Comparison of ENCODE assay signal across 13 cellular contexts in genomic region chr5:135028791-135029467, GRCh38. TPM values are rescaled to one million over a fixed set of nuclear protein-coding genes. Genes with fewer than 3 reads are reported as not detected.
DNase-seq lines count a peak whose midpoint lies in the region; ATAC-seq and TF ChIP-seq lines count a peak whose summit lies in the region.
"Had no signal": no experiment of that assay in that cellular context is flagged by ENCODE, and none has a peak within 500 bp of the region (broad histone marks: within the 10 kb centered on the region; RNA-seq: fewer than 3 reads in every experiment).

No MANE protein-coding gene starts in this region.

- H3K14ac ChIP-seq in H9 (ENCODE audit: insufficient read depth, low read length), result no peak overlapping the region

- no peak overlapping the region for H2BK12ac ChIP-seq in H9 (ENCODE audit: insufficient read length, low read depth, low read length)

- H3K36me3 Mint-ChIP-seq in H9 (ENCODE audit: insufficient read depth in 1 of 3, low read depth in 3 of 3) (no peaks in the 10 kb centered on the region; a peak in 1 of 7 replicates), nephron progenitor cell (ENCODE audit: low read depth) (no peaks in the 10 kb centered on the region)

- no CpG with 5 or more reads among the region's 62 CpGs for WGBS in H9 (ENCODE audit: extremely low coverage, insufficient read length, low lambda C conversion rate)

- no peak overlapping the region for H4K8ac ChIP-seq in H9 (replicated peaks; ENCODE audit: insufficient read length, low read depth, low read length)

- peak overlapping the region; percentile 91 for H3K4me3 ChIP-seq in RWPE2 (ENCODE audit: severe bottlenecking)
- H3K4me3 ChIP-seq in fibroblast of villous mesenchyme (ENCODE audit: low read depth, low read length), result peak overlapping the region; percentile 15
- H3K4me3 ChIP-seq: ascending aorta, mucosa of descending colon had no signal

- H3K56ac ChIP-seq in H9 (ENCODE audit: insufficient read length, low read depth, low read length), result no peak overlapping the region

- no peak overlapping the region for H3K18ac ChIP-seq in H9 (ENCODE audit: insufficient read length, low read depth, low read length)

- no peak overlapping the region for H2AK5ac ChIP-seq in H9 (ENCODE audit: insufficient read length, low read length)

- H3K23ac ChIP-seq in H9 (ENCODE audit: insufficient read length, low read depth, low read length), result no peak overlapping the region

- no peaks in the 10 kb centered on the region for H3K4me1 ChIP-seq in H9 (ENCODE audit: insufficient read depth, low read length)
- H3K4me1 ChIP-seq in RWPE2 (ENCODE audit: insufficient read depth, poor library complexity, severe bottlenecking), result peaks cover 32% of the 10 kb centered on the region

- H3T11ph ChIP-seq in H9 (ENCODE audit: low read length), result no peak overlapping the region

- peak; percentile 78 for DNase-seq in H9
- peak; percentile 83 for DNase-seq in RWPE2 (ENCODE audit: low spot score)
- peak; percentile 63 for DNase-seq in fibroblast of villous mesenchyme (ENCODE audit: low read depth)
- DNase-seq in nephron progenitor cell, result no peak
- DNase-seq in GM20000 (ENCODE audit: low spot score), result no peak
- DNase-seq in SIG-M5 (lab: John Stamatoyannopoulos, UW), result no peak
- DNase-seq in AML-193 (lab: John Stamatoyannopoulos, UW), result no peak
- DNase-seq: activated CD8-positive, alpha-beta memory T cell treated with anti-CD3 and anti-CD28 coated beads, Interleukin-2, amount 50 U/mL, for 4 hours; effector memory CD8-positive, alpha-beta T cell; mucosa of descending colon; OCI-M1 had no signal

- no peaks in the 10 kb centered on the region for H3K79me1 ChIP-seq in H9 (ENCODE audit: insufficient read depth, low read depth, low read length, poor library complexity, severe bottlenecking)

- H2BK120ac ChIP-seq in H9 (ENCODE audit: low read depth, low read length, poor library complexity, severe bottlenecking), result no peak overlapping the region

- H3K79me2 ChIP-seq in H9 (ENCODE audit: insufficient read depth, low read length), result no peaks in the 10 kb centered on the region

- no peak overlapping the region for H3K9ac ChIP-seq in H9 (ENCODE audit: extremely low read depth, insufficient read length, low read length)

- H3K27me3 Mint-ChIP-seq in H9 (ENCODE audit: low read depth), result peaks cover 97% of the 10 kb centered on the region
- H3K27me3 Mint-ChIP-seq in nephron progenitor cell (ENCODE audit: low read depth, poor library complexity), result peaks cover 96% of the 10 kb centered on the region

- peaks cover 0 to 10% of the 10 kb centered on the region in 2 experiments; a peak in 2 of 5 replicates for H3K9me3 Mint-ChIP-seq in H9
- peaks cover 3% of the 10 kb centered on the region for H3K9me3 Mint-ChIP-seq in nephron progenitor cell
- H3K9me3 Mint-ChIP-seq: effector memory CD8-positive, alpha-beta T cell had no signal

- H3K27ac ChIP-seq in H9 (ENCODE audit: insufficient read length, low read depth, low read length) (no peak overlapping the region), RWPE2 (ENCODE audit: poor library complexity, severe bottlenecking) (peak overlapping the region; percentile 85)
- H3K27ac ChIP-seq: ascending aorta had no signal

- H2BK15ac ChIP-seq in H9 (ENCODE audit: low read depth, low read length), result no peak overlapping the region

- no peak overlapping the region for H2BK20ac ChIP-seq in H9 (ENCODE audit: low read depth, low read length, poor library complexity, severe bottlenecking)

- peaks cover 84% of the 10 kb centered on the region for H3K27me3 ChIP-seq in H9 (ENCODE audit: insufficient read depth, low read length)
- H3K27me3 ChIP-seq in RWPE2 (ENCODE audit: insufficient read depth, poor library complexity, severe bottlenecking), result no peaks in the 10 kb centered on the region

- no peak overlapping the region for H2BK5ac ChIP-seq in H9 (ENCODE audit: insufficient read length, low read length)

- peak; percentile 4; the same call in 1 of the 3 replicates for ATAC-seq in RWPE2 (ENCODE audit: low read depth)
- ATAC-seq in GM18907 (IDR thresholded peaks at IDR 0.05; ENCODE audit: unreplicated experiment), result no peak
- ATAC-seq: effector memory CD8-positive, alpha-beta T cell; mucosa of descending colon had no signal

- H3K4me3 Mint-ChIP-seq in H9 (peak overlapping the region; percentile 49 to 81), nephron progenitor cell (peak overlapping the region; percentile 63)
- H3K4me3 Mint-ChIP-seq: effector memory CD8-positive, alpha-beta T cell had no signal

- H3K4ac ChIP-seq in H9 (ENCODE audit: low read depth, low read length), result no peak overlapping the region

- peaks cover 14 to 46% of the 10 kb centered on the region in 2 experiments for H3K4me1 Mint-ChIP-seq in H9
- peaks cover 55% of the 10 kb centered on the region for H3K4me1 Mint-ChIP-seq in nephron progenitor cell

- peaks cover 6% of the 10 kb centered on the region for H3K23me2 ChIP-seq in H9 (ENCODE audit: insufficient read length, low read depth, low read length, poor library complexity, severe bottlenecking)

- no peak for TF ChIP-seq CTCF in H9 (conservative IDR thresholded peaks at IDR 0.05)
- TF ChIP-seq CTCF in RWPE2 (IDR thresholded peaks at IDR 0.05; ENCODE audit: poor library complexity, severe bottlenecking), result no peak
- TF ChIP-seq CTCF in fibroblast of villous mesenchyme (IDR thresholded peaks at IDR 0.05; ENCODE audit: insufficient read depth, low read depth, low read length), result no peak
- TF ChIP-seq CTCF in nephron progenitor cell (IDR thresholded peaks at IDR 0.05), result no peak
- TF ChIP-seq CTCF in GM20000 (IDR thresholded peaks at IDR 0.05; ENCODE audit: extremely low read depth, missing control alignments), result no peak

- H4K5ac ChIP-seq in H9 (ENCODE audit: insufficient read length, low read depth, low read length), result no peak overlapping the region

- peak overlapping the region; percentile 16 for H3K4me2 ChIP-seq in H9 (ENCODE audit: insufficient read depth, insufficient read length, low read length)

- no peak overlapping the region for H4K91ac ChIP-seq in H9 (ENCODE audit: insufficient read length, low read depth, low read length)

- H3K27ac Mint-ChIP-seq in H9 (no peak overlapping the region), nephron progenitor cell (no peak overlapping the region)
- H3K27ac Mint-ChIP-seq: effector memory CD8-positive, alpha-beta T cell had no signal

- H3K36me3 ChIP-seq in RWPE2 (ENCODE audit: low read depth), result peaks cover 56% of the 10 kb centered on the region
- H3K36me3 ChIP-seq: ascending aorta had no signal

- no peaks in the 10 kb centered on the region for H4K20me1 ChIP-seq in H9 (ENCODE audit: control insufficient read depth, insufficient read depth, insufficient read length)

- no peak overlapping the region for H2AFZ ChIP-seq in H9 (ENCODE audit: low read length)

- H3K9me3 ChIP-seq in H9 (ENCODE audit: control insufficient read depth, low read depth, low read length), result no peaks in the 10 kb centered on the region
- no peaks in the 10 kb centered on the region for H3K9me3 ChIP-seq in RWPE2 (ENCODE audit: severe bottlenecking)
- H3K9me3 ChIP-seq: ascending aorta, mucosa of descending colon had no signal

RNA-seq across cellular contexts. Expression of gene PITX1, which starts 5.1 kb away (rescaled TPM):
- not detected in 2 replicates for total RNA-seq in H9 (2021)
- 19.9 and 66.7 TPM in 2 replicates for total RNA-seq in fibroblast of villous mesenchyme

Comparison
In these comparisons a context has a peak if more than half of its experiments do, and no peak if none do; other contexts are left out.
1. DNase-seq: peak in H9 (single experiment), RWPE2 (single experiment) and fibroblast of villous mesenchyme (single experiment); none in nephron progenitor cell (single experiment), GM20000 (single experiment), SIG-M5 (single experiment) and AML-193 (0 of 2).
2. RNA of gene PITX1, which starts 5.1 kb away (total RNA-seq): 19.9 to 66.7 TPM in fibroblast of villous mesenchyme; not detected in H9; every median in the first group is over 10 times any median in the second.